Comparison of ENCODE assay signal across 22 cellular contexts in genomic region chr3:105987809-105988208, GRCh38.
DNase-seq lines count a peak whose midpoint lies in the region; ATAC-seq lines count a peak whose summit lies in the region.
"Had no signal": no experiment of that assay in that cellular context is flagged by ENCODE, and none has a peak within 500 bp of the region (broad histone marks: within the 10 kb centered on the region; RNA-seq: fewer than 3 reads in every experiment).

No MANE protein-coding gene starts in this region.

- intact Hi-C loops in activated CD4-positive, alpha-beta T cell treated with anti-CD3 and anti-CD28 coated beads, Interleukin-2, amount 10 ng/mL, durations not matched to agents 24 days and 14 days (cut with micrococcal nuclease) = no loop called here

- no peak overlapping the region for H3K27ac Mint-ChIP-seq in activated CD4-positive, alpha-beta T cell treated with anti-CD3 and anti-CD28 coated beads, Interleukin-2, amount 10 ng/mL, durations not matched to agents 24 days and 14 days
- no peak overlapping the region for H3K27ac Mint-ChIP-seq in activated naive CD8-positive, alpha-beta T cell
- H3K27ac Mint-ChIP-seq in natural killer cell treated with Interleukin-12 subunit alpha and Interleukin-12 subunit beta and Interleukin-15 and Interleukin-18, amount 100 ng/mL, for 72 hours = peak overlapping the region; percentile 79 to 81

- H4K20me1 ChIP-seq in Karpas-422 (ENCODE audit: insufficient read depth, low read depth, low read length) = no peaks in the 10 kb centered on the region
- H4K20me1 ChIP-seq: BLaER1 had no signal

- H3K79me2 ChIP-seq in Karpas-422 (ENCODE audit: low read length) = no peaks in the 10 kb centered on the region

- H2AFZ ChIP-seq in Karpas-422 (ENCODE audit: low read length) = no peak overlapping the region; the same call in 1 of the 2 replicates

- H3K4me3 ChIP-seq in Karpas-422 (ENCODE audit: low read length) = peak overlapping the region; percentile 12; the same call in 1 of the 2 replicates
- H3K4me3 ChIP-seq: BLaER1, SJSA1 had no signal

- DNase-seq in activated CD4-positive, alpha-beta T cell treated with anti-CD3 and anti-CD28 coated beads, Interleukin-2, amount 10 ng/mL, durations not matched to agents 24 days and 14 days = no peak
- DNase-seq in activated CD4-positive, alpha-beta T cell treated with anti-CD3 and anti-CD28 coated beads, Interleukin-2, amount 50 U/mL, for 1 hour = no peak
- DNase-seq in Karpas-422 = no peak
- no peak for DNase-seq in natural killer cell treated with Interleukin-12 subunit alpha and Interleukin-12 subunit beta and Interleukin-15 and Interleukin-18, amount 100 ng/mL, for 72 hours (ENCODE audit: low spot score)
- no peak for DNase-seq in NCI-H82 (lab: John Stamatoyannopoulos, UW)
- DNase-seq: activated CD4-positive, alpha-beta T cell treated with anti-CD3 and anti-CD28 coated beads for 1 hour; dermis blood vessel endothelial cell; DMS 273 treated with DMSO at 0.1 percent for 48 hours; foreskin melanocyte; GDM1; GOT3; hippocampal formation; kidney; NCI-H1694; NCI-H774 had no signal

- H3K4me3 Mint-ChIP-seq in activated CD4-positive, alpha-beta T cell treated with anti-CD3 and anti-CD28 coated beads, Interleukin-2, amount 10 ng/mL, durations not matched to agents 24 days and 14 days = peak overlapping the region; percentile 5
- H3K4me3 Mint-ChIP-seq in activated naive CD8-positive, alpha-beta T cell = peak overlapping the region; percentile 52
- peak overlapping the region; percentile 88 for H3K4me3 Mint-ChIP-seq in natural killer cell treated with Interleukin-12 subunit alpha and Interleukin-12 subunit beta and Interleukin-15 and Interleukin-18, amount 100 ng/mL, for 72 hours

- H3K36me3 Mint-ChIP-seq in activated CD4-positive, alpha-beta T cell treated with anti-CD3 and anti-CD28 coated beads, Interleukin-2, amount 10 ng/mL, durations not matched to agents 24 days and 14 days (ENCODE audit: low read depth) = peaks cover 34% of the 10 kb centered on the region
- H3K36me3 Mint-ChIP-seq in activated naive CD8-positive, alpha-beta T cell = peaks cover 25% of the 10 kb centered on the region
- peaks cover 43% of the 10 kb centered on the region for H3K36me3 Mint-ChIP-seq in natural killer cell treated with Interleukin-12 subunit alpha and Interleukin-12 subunit beta and Interleukin-15 and Interleukin-18, amount 100 ng/mL, for 72 hours

- no peaks in the 10 kb centered on the region for H3K9me3 ChIP-seq in Karpas-422 (ENCODE audit: low read length)
- H3K9me3 ChIP-seq: SJSA1 had no signal

- peaks cover 47% of the 10 kb centered on the region for H3K9me3 Mint-ChIP-seq in activated CD4-positive, alpha-beta T cell treated with anti-CD3 and anti-CD28 coated beads, Interleukin-2, amount 10 ng/mL, durations not matched to agents 24 days and 14 days
- peaks cover 37% of the 10 kb centered on the region for H3K9me3 Mint-ChIP-seq in activated naive CD8-positive, alpha-beta T cell (ENCODE audit: low read depth)
- H3K9me3 Mint-ChIP-seq in natural killer cell treated with Interleukin-12 subunit alpha and Interleukin-12 subunit beta and Interleukin-15 and Interleukin-18, amount 100 ng/mL, for 72 hours = peaks cover 20% of the 10 kb centered on the region

- no peaks in the 10 kb centered on the region for H3K36me3 ChIP-seq in Karpas-422 (ENCODE audit: insufficient read depth, low read length)
- H3K36me3 ChIP-seq: BLaER1, SJSA1 had no signal

- H3K27ac ChIP-seq in Karpas-422 (ENCODE audit: low read length) = no peak overlapping the region
- H3K27ac ChIP-seq: BLaER1, HL-60, SJSA1 had no signal

- H3K9me2 ChIP-seq in Karpas-422 (replicated peaks; ENCODE audit: insufficient read depth, low read length) = peaks cover 4% of the 10 kb centered on the region; the same call in 1 of the 2 replicates

- peak overlapping the region; percentile 41 for H3K4me2 ChIP-seq in Karpas-422 (ENCODE audit: low read depth, low read length, poor library complexity, severe bottlenecking)
- H3K4me2 ChIP-seq: BLaER1 had no signal

- H3K27me3 Mint-ChIP-seq in activated CD4-positive, alpha-beta T cell treated with anti-CD3 and anti-CD28 coated beads, Interleukin-2, amount 10 ng/mL, durations not matched to agents 24 days and 14 days = no peaks in the 10 kb centered on the region
- H3K27me3 Mint-ChIP-seq in activated naive CD8-positive, alpha-beta T cell = no peaks in the 10 kb centered on the region
- H3K27me3 Mint-ChIP-seq in natural killer cell treated with Interleukin-12 subunit alpha and Interleukin-12 subunit beta and Interleukin-15 and Interleukin-18, amount 100 ng/mL, for 72 hours = no peaks in the 10 kb centered on the region

- H3K4me1 ChIP-seq in Karpas-422 (ENCODE audit: low read length) = peaks cover 3% of the 10 kb centered on the region; the same call in 1 of the 2 replicates
- H3K4me1 ChIP-seq: BLaER1, SJSA1 had no signal

- no peak overlapping the region for H3K9ac ChIP-seq in Karpas-422 (ENCODE audit: low read length)
- H3K9ac ChIP-seq: BLaER1 had no signal

- H3K27me3 ChIP-seq in Karpas-422 (ENCODE audit: low read length) = no peaks in the 10 kb centered on the region
- H3K27me3 ChIP-seq: BLaER1, SJSA1 had no signal

- H3K4me1 Mint-ChIP-seq in activated CD4-positive, alpha-beta T cell treated with anti-CD3 and anti-CD28 coated beads, Interleukin-2, amount 10 ng/mL, durations not matched to agents 24 days and 14 days = peaks cover 20% of the 10 kb centered on the region
- H3K4me1 Mint-ChIP-seq in activated naive CD8-positive, alpha-beta T cell (ENCODE audit: low read depth) = peaks cover 41% of the 10 kb centered on the region
- H3K4me1 Mint-ChIP-seq in natural killer cell treated with Interleukin-12 subunit alpha and Interleukin-12 subunit beta and Interleukin-15 and Interleukin-18, amount 100 ng/mL, for 72 hours (ENCODE audit: low read depth in 2 of 2) = peaks cover 26 to 27% of the 10 kb centered on the region in 2 donors

- ATAC-seq in natural killer cell treated with Interleukin-12 subunit alpha and Interleukin-12 subunit beta and Interleukin-15 and Interleukin-18, amount 100 ng/mL, for 72 hours = no peak
- no peak for ATAC-seq in HG02588 (IDR thresholded peaks at IDR 0.05; ENCODE audit: unreplicated experiment)
- ATAC-seq in HG02642 (IDR thresholded peaks at IDR 0.05; ENCODE audit: poor library complexity, unreplicated experiment) = no peak
- ATAC-seq: Panc1 had no signal

Comparison
In these comparisons a context has a peak if more than half of its experiments do, and no peak if none do; other contexts are left out.
1. H3K27ac Mint-ChIP-seq: peak in natural killer cell treated with Interleukin-12 subunit alpha and Interleukin-12 subunit beta and Interleukin-15 and Interleukin-18, amount 100 ng/mL, for 72 hours (2 of 2); none in activated CD4-positive, alpha-beta T cell treated with anti-CD3 and anti-CD28 coated beads, Interleukin-2, amount 10 ng/mL, durations not matched to agents 24 days and 14 days (single experiment) and activated naive CD8-positive, alpha-beta T cell (single experiment).
2. H3K4me3 Mint-ChIP-seq: peak in every context shown above with its lines; median percentile 88 in natural killer cell treated with Interleukin-12 subunit alpha and Interleukin-12 subunit beta and Interleukin-15 and Interleukin-18, amount 100 ng/mL, for 72 hours; 52 in activated naive CD8-positive, alpha-beta T cell; 5 in activated CD4-positive, alpha-beta T cell treated with anti-CD3 and anti-CD28 coated beads, Interleukin-2, amount 10 ng/mL, durations not matched to agents 24 days and 14 days.